ENCODE assay signal across 3 cellular contexts in genomic region chr7:22380333-22380732, GRCh38.
TF ChIP-seq lines count a peak whose summit lies in the region.

No MANE protein-coding gene starts in this region.

TF ChIP-seq in GM12891, 5 proteins besides CTCF, POLR2A, EP300 and RAD21:
- TF ChIP-seq POLR2AphosphoS5 (IDR thresholded peaks at IDR 0.05; ENCODE audit: low read depth, low read length) (no peak), TAF1 (IDR thresholded peaks at IDR 0.05; ENCODE audit: low read depth, low read length) (no peak), POU2F2 (IDR thresholded peaks at IDR 0.05; ENCODE audit: low read depth, low read length) (no peak), SPI1 (IDR thresholded peaks at IDR 0.05; ENCODE audit: low read depth, low read length) (no peak), PAX5 (IDR thresholded peaks at IDR 0.05; ENCODE audit: insufficient read depth, low read length, severe bottlenecking) (no peak)
TF ChIP-seq in GM12891: peak in this region for 0.

TF ChIP-seq in H1, 55 proteins besides CTCF, POLR2A, EP300 and RAD21:
- TF ChIP-seq SP1 (IDR thresholded peaks at IDR 0.05; ENCODE audit: low read depth, low read length) (no peak), RNF2 (IDR thresholded peaks at IDR 0.05; ENCODE audit: borderline replicate concordance, low read depth, low read length, missing control alignments, poor library complexity, severe bottlenecking) (no peak), HDAC2 (IDR thresholded peaks at IDR 0.05; ENCODE audit: borderline replicate concordance in 1 of 2, low read depth in 2 of 2, low read length in 2 of 2) (no peak)
TF ChIP-seq in H1: peak in this region for 0.

TF ChIP-seq in HEK293T, 16 proteins besides CTCF, POLR2A, EP300 and RAD21:
- TF ChIP-seq TARDBP (IDR thresholded peaks at IDR 0.05) (no peak), ELF4 (IDR thresholded peaks at IDR 0.05) (no peak), FOXK2 (IDR thresholded peaks at IDR 0.05) (no peak), SP1 (IDR thresholded peaks at IDR 0.05) (no peak), FOXM1 (IDR thresholded peaks at IDR 0.05; ENCODE audit: borderline replicate concordance) (no peak), NFRKB (IDR thresholded peaks at IDR 0.05) (no peak), SUZ12 (IDR thresholded peaks at IDR 0.05) (no peak), FOXA1 (IDR thresholded peaks at IDR 0.05) (no peak), L3MBTL2 (conservative IDR thresholded peaks at IDR 0.05) (no peak), CTBP1 (IDR thresholded peaks at IDR 0.05; ENCODE audit: borderline replicate concordance) (no peak), ARNT (IDR thresholded peaks at IDR 0.05) (no peak), PKNOX1 (IDR thresholded peaks at IDR 0.05) (no peak), LEF1 (IDR thresholded peaks at IDR 0.05; ENCODE audit: borderline replicate concordance) (no peak)
